1 cellular context compared by ENCODE assay signal in genomic region chr6:33690766-33691165, GRCh38.
TF ChIP-seq lines count a peak whose summit lies in the region.

No MANE protein-coding gene starts in this region.

TF ChIP-seq in K562, 482 proteins besides CTCF, POLR2A, EP300 and RAD21:
- TF ChIP-seq, protein P1, sequence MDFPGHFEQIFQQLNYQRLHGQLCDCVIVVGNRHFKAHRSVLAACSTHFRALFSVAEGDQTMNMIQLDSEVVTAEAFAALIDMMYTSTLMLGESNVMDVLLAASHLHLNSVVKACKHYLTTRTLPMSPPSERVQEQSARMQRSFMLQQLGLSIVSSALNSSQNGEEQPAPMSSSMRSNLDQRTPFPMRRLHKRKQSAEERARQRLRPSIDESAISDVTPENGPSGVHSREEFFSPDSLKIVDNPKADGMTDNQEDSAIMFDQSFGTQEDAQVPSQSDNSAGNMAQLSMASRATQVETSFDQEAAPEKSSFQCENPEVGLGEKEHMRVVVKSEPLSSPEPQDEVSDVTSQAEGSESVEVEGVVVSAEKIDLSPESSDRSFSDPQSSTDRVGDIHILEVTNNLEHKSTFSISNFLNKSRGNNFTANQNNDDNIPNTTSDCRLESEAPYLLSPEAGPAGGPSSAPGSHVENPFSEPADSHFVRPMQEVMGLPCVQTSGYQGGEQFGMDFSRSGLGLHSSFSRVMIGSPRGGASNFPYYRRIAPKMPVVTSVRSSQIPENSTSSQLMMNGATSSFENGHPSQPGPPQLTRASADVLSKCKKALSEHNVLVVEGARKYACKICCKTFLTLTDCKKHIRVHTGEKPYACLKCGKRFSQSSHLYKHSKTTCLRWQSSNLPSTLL (IDR thresholded peaks at IDR 0.05): no peak
- TF ChIP-seq, protein P2, sequence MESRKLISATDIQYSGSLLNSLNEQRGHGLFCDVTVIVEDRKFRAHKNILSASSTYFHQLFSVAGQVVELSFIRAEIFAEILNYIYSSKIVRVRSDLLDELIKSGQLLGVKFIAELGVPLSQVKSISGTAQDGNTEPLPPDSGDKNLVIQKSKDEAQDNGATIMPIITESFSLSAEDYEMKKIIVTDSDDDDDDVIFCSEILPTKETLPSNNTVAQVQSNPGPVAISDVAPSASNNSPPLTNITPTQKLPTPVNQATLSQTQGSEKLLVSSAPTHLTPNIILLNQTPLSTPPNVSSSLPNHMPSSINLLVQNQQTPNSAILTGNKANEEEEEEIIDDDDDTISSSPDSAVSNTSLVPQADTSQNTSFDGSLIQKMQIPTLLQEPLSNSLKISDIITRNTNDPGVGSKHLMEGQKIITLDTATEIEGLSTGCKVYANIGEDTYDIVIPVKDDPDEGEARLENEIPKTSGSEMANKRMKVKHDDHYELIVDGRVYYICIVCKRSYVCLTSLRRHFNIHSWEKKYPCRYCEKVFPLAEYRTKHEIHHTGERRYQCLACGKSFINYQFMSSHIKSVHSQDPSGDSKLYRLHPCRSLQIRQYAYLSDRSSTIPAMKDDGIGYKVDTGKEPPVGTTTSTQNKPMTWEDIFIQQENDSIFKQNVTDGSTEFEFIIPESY (CRISPR knock-in tag; IDR thresholded peaks at IDR 0.05): peak; percentile 44; the same call in 1 of the 2 replicates
